Comparison of ENCODE assay signal across 2 cellular contexts in genomic region chr6:146892613-146893401, GRCh38.
TF ChIP-seq lines count a peak whose summit lies in the region.

No MANE protein-coding gene starts in this region.

TF ChIP-seq in HepG2, 621 proteins besides CTCF, POLR2A, EP300 and RAD21 (continued from another document):
- TF ChIP-seq, protein P1, sequence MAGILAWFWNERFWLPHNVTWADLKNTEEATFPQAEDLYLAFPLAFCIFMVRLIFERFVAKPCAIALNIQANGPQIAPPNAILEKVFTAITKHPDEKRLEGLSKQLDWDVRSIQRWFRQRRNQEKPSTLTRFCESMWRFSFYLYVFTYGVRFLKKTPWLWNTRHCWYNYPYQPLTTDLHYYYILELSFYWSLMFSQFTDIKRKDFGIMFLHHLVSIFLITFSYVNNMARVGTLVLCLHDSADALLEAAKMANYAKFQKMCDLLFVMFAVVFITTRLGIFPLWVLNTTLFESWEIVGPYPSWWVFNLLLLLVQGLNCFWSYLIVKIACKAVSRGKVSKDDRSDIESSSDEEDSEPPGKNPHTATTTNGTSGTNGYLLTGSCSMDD (CRISPR knock-in tag; IDR thresholded peaks at IDR 0.05): no peak
- TF ChIP-seq ZNF350 (CRISPR knock-in tag; IDR thresholded peaks at IDR 0.05; ENCODE audit: borderline replicate concordance, low read depth) (no peak), ZNF430 (CRISPR knock-in tag; IDR thresholded peaks at IDR 0.05) (no peak), STAT5B (CRISPR knock-in tag; IDR thresholded peaks at IDR 0.05) (no peak), PRDM4 (CRISPR knock-in tag; IDR thresholded peaks at IDR 0.05; ENCODE audit: borderline replicate concordance) (no peak), GZF1 (CRISPR knock-in tag; IDR thresholded peaks at IDR 0.05) (no peak)

TF ChIP-seq in SK-N-SH, 30 proteins besides CTCF, POLR2A, EP300 and RAD21 (continued from another document):
- TF ChIP-seq, protein P2, sequence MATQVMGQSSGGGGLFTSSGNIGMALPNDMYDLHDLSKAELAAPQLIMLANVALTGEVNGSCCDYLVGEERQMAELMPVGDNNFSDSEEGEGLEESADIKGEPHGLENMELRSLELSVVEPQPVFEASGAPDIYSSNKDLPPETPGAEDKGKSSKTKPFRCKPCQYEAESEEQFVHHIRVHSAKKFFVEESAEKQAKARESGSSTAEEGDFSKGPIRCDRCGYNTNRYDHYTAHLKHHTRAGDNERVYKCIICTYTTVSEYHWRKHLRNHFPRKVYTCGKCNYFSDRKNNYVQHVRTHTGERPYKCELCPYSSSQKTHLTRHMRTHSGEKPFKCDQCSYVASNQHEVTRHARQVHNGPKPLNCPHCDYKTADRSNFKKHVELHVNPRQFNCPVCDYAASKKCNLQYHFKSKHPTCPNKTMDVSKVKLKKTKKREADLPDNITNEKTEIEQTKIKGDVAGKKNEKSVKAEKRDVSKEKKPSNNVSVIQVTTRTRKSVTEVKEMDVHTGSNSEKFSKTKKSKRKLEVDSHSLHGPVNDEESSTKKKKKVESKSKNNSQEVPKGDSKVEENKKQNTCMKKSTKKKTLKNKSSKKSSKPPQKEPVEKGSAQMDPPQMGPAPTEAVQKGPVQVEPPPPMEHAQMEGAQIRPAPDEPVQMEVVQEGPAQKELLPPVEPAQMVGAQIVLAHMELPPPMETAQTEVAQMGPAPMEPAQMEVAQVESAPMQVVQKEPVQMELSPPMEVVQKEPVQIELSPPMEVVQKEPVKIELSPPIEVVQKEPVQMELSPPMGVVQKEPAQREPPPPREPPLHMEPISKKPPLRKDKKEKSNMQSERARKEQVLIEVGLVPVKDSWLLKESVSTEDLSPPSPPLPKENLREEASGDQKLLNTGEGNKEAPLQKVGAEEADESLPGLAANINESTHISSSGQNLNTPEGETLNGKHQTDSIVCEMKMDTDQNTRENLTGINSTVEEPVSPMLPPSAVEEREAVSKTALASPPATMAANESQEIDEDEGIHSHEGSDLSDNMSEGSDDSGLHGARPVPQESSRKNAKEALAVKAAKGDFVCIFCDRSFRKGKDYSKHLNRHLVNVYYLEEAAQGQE (IDR thresholded peaks at IDR 0.05; ENCODE audit: low read depth, low read length): peak; percentile 79; the same call in 1 of the 2 replicates
- peak; percentile 42; the same call in 1 of the 2 replicates for TF ChIP-seq JUND (IDR thresholded peaks at IDR 0.05)
- no peak for TF ChIP-seq MAX (IDR thresholded peaks at IDR 0.05; ENCODE audit: low read depth)
- TF ChIP-seq ZBTB33 (IDR thresholded peaks at IDR 0.05; ENCODE audit: borderline replicate concordance, low read depth): no peak
- peak; percentile 33; the same call in 1 of the 2 replicates for TF ChIP-seq FOSL2 (IDR thresholded peaks at IDR 0.05; ENCODE audit: borderline replicate concordance, low read depth)
- TF ChIP-seq GATA2 (CRISPR knock-in tag; IDR thresholded peaks at IDR 0.05): no peak
- no peak for TF ChIP-seq USF1 (IDR thresholded peaks at IDR 0.05; ENCODE audit: borderline replicate concordance, low read depth)
- TF ChIP-seq, protein P3, sequence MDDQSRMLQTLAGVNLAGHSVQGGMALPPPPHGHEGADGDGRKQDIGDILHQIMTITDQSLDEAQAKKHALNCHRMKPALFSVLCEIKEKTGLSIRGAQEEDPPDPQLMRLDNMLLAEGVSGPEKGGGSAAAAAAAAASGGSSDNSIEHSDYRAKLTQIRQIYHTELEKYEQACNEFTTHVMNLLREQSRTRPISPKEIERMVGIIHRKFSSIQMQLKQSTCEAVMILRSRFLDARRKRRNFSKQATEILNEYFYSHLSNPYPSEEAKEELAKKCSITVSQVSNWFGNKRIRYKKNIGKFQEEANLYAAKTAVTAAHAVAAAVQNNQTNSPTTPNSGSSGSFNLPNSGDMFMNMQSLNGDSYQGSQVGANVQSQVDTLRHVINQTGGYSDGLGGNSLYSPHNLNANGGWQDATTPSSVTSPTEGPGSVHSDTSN (IDR thresholded peaks at IDR 0.05): no peak; the same call in 1 of the 2 replicates
- no peak for TF ChIP-seq RFX5 (IDR thresholded peaks at IDR 0.05; ENCODE audit: low read length)
- TF ChIP-seq TAF1 (IDR thresholded peaks at IDR 0.05; ENCODE audit: borderline replicate concordance, low read depth, low read length): no peak
- peak; percentile 63 for TF ChIP-seq TCF12 (IDR thresholded peaks at IDR 0.05)
- TF ChIP-seq RCOR1 (IDR thresholded peaks at IDR 0.05; ENCODE audit: low read length): no peak
- TF ChIP-seq GABPA (IDR thresholded peaks at IDR 0.05; ENCODE audit: low read depth): no peak
- no peak for TF ChIP-seq RXRA (IDR thresholded peaks at IDR 0.05; ENCODE audit: borderline replicate concordance, low read depth)
- TF ChIP-seq NFIC (IDR thresholded peaks at IDR 0.05; ENCODE audit: borderline replicate concordance): 0 out of 2 replicates have a peak, but pooled peaks have one; percentile 8
TF ChIP-seq in SK-N-SH: peak in this region for 5.
